16 cellular contexts compared by ENCODE assay signal in genomic region chr19:48989701-48990291, GRCh38. TPM values are rescaled to one million over a fixed set of nuclear protein-coding genes. Genes with fewer than 3 reads are reported as not detected.
DNase-seq lines count a peak whose midpoint lies in the region; ATAC-seq, FAIRE-seq and TF ChIP-seq lines count a peak whose summit lies in the region.
"Had no signal": no experiment of that assay in that cellular context is flagged by ENCODE, and none has a peak within 500 bp of the region (broad histone marks: within the 10 kb centered on the region; RNA-seq: fewer than 3 reads in every experiment).

No MANE protein-coding gene starts in this region.

- intact Hi-C loops in Right ventricle myocardium superior (cut with DNase I) = no loop called here
- intact Hi-C loops in left cardiac atrium (cut with DNase I) = loop anchor here in 1 of 2 donors (10.0 kb wide), 1 partner anchor 85 kb away; the partner anchor contains the start of gene KCNA7

- H3K9me3 Mint-ChIP-seq in astrocyte (ENCODE audit: unreplicated experiment) = peaks cover 2% of the 10 kb centered on the region
- H3K9me3 Mint-ChIP-seq in memory B cell = no peaks in the 10 kb centered on the region
- no peaks in the 10 kb centered on the region for H3K9me3 Mint-ChIP-seq in type B pancreatic cell
- H3K9me3 Mint-ChIP-seq: activated CD4-positive, alpha-beta memory T cell treated with anti-CD3 and anti-CD28 coated beads, Interleukin-2, amount 10 ng/mL, durations not matched to agents 7 days and 5 days had no signal

- H3K27ac ChIP-seq in astrocyte (ENCODE audit: low read depth, low read length) = no peak overlapping the region
- H3K27ac ChIP-seq: HL-60 had no signal

- in situ Hi-C loops in KBM-7 (cut with MboI; ENCODE audit: low pct_unique_long_range_greater_than_20kb, low sequenced_read_pairs) = no loop called here

- H3K4me3 ChIP-seq in astrocyte (ENCODE audit: insufficient read depth, low read depth, low read length) = no peak overlapping the region

- H3K4me3 Mint-ChIP-seq in astrocyte (ENCODE audit: unreplicated experiment) = peak overlapping the region; percentile 79
- no peak overlapping the region for H3K4me3 Mint-ChIP-seq in memory B cell
- H3K4me3 Mint-ChIP-seq in type B pancreatic cell = peak overlapping the region; percentile 47
- H3K4me3 Mint-ChIP-seq: activated CD4-positive, alpha-beta memory T cell treated with anti-CD3 and anti-CD28 coated beads, Interleukin-2, amount 10 ng/mL, durations not matched to agents 7 days and 5 days had no signal

- H3K27me3 ChIP-seq in astrocyte (ENCODE audit: insufficient read depth, low read length) = no peaks in the 10 kb centered on the region

- peaks cover 27% of the 10 kb centered on the region for H4K20me1 ChIP-seq in astrocyte (ENCODE audit: insufficient read depth, low read length)

- H3K9me3 ChIP-seq in astrocyte (ENCODE audit: insufficient read depth, low read depth, low read length) = no peaks in the 10 kb centered on the region

- DNase-seq in Right ventricle myocardium superior (peak; percentile 62), left cardiac atrium (no peak), astrocyte (ENCODE audit: low read depth) (no peak), memory B cell (ENCODE audit: low spot score in 2 of 2) (no peak), type B pancreatic cell (ENCODE audit: extremely low spot score, unreplicated experiment) (no peak), KBM-7 (no peak), GM19240 (ENCODE audit: insufficient read length, low spot score) (no peak)
- no peak for DNase-seq in activated T-cell treated with anti-CD3 and anti-CD28 coated beads, Interleukin-2, amount 50 U/mL, for 48 hours
- DNase-seq: activated CD4-positive, alpha-beta memory T cell treated with anti-CD3 and anti-CD28 coated beads, Interleukin-2, amount 10 ng/mL, durations not matched to agents 7 days and 5 days; dermis blood vessel endothelial cell; GOT3; Karpas-422; NCI-H187 treated with DMSO at 0.1 percent for 48 hours; NCI-H69 had no signal

- FAIRE-seq in astrocyte (lab: Jason Lieb, UNC) = no peak

- H2AFZ ChIP-seq in astrocyte (ENCODE audit: low read depth, low read length) = no peak overlapping the region

- no peaks in the 10 kb centered on the region for H3K27me3 Mint-ChIP-seq in astrocyte (ENCODE audit: low read depth, unreplicated experiment)
- H3K27me3 Mint-ChIP-seq in memory B cell = no peaks in the 10 kb centered on the region
- H3K27me3 Mint-ChIP-seq in type B pancreatic cell = no peaks in the 10 kb centered on the region
- H3K27me3 Mint-ChIP-seq: activated CD4-positive, alpha-beta memory T cell treated with anti-CD3 and anti-CD28 coated beads, Interleukin-2, amount 10 ng/mL, durations not matched to agents 7 days and 5 days had no signal

- H3K27ac Mint-ChIP-seq in astrocyte (ENCODE audit: unreplicated experiment) (no peak overlapping the region), memory B cell (peak overlapping the region; percentile 32), type B pancreatic cell (peak overlapping the region; percentile 77)
- H3K27ac Mint-ChIP-seq: activated CD4-positive, alpha-beta memory T cell treated with anti-CD3 and anti-CD28 coated beads, Interleukin-2, amount 10 ng/mL, durations not matched to agents 7 days and 5 days had no signal

- H3K79me2 ChIP-seq in astrocyte (ENCODE audit: insufficient read depth, low read length) = peaks cover 43% of the 10 kb centered on the region

- peak overlapping the region; percentile 28 for H3K4me2 ChIP-seq in astrocyte (ENCODE audit: low read length)

- H3K36me3 Mint-ChIP-seq in astrocyte (ENCODE audit: low read depth, unreplicated experiment) (peaks cover 15% of the 10 kb centered on the region), memory B cell (peaks cover 16% of the 10 kb centered on the region), type B pancreatic cell (peaks cover 23% of the 10 kb centered on the region)

- no peak for TF ChIP-seq CTCF in astrocyte (IDR thresholded peaks at IDR 0.05; ENCODE audit: insufficient read depth, low read depth, low read length)
- no peak for TF ChIP-seq CTCF in type B pancreatic cell (conservative IDR thresholded peaks at IDR 0.05)

- peaks cover 9% of the 10 kb centered on the region for H3K36me3 ChIP-seq in astrocyte (ENCODE audit: insufficient read depth, low read length)

- ATAC-seq in Right ventricle myocardium superior (ENCODE audit: poor library complexity) (peak; percentile 2), left cardiac atrium (no peak), memory B cell (ENCODE audit: low read depth) (no peak)

- H3K4me1 ChIP-seq in astrocyte (ENCODE audit: insufficient read depth, low read length) = peaks cover 20% of the 10 kb centered on the region

- no peak overlapping the region for H3K9ac ChIP-seq in astrocyte (ENCODE audit: low read length)

- H3K4me1 Mint-ChIP-seq in astrocyte (ENCODE audit: low read depth, unreplicated experiment) = peaks cover 18% of the 10 kb centered on the region
- peaks cover 37% of the 10 kb centered on the region for H3K4me1 Mint-ChIP-seq in memory B cell
- H3K4me1 Mint-ChIP-seq in type B pancreatic cell (ENCODE audit: unreplicated experiment) = peaks cover 20% of the 10 kb centered on the region

RNA-seq across cellular contexts. Expression of gene GYS1, which starts 3.3 kb away (rescaled TPM):
- total RNA-seq in Right ventricle myocardium superior (100 TPM), left cardiac atrium (10 to 100 TPM; 66.4 to 95.7 TPM), astrocyte (86.0 and 86.8 TPM in 2 replicates), type B pancreatic cell (ENCODE audit: low replicate concordance) (62.1 and 64.8 TPM in 2 replicates)

RNA-seq across cellular contexts. Expression of gene RUVBL2, which starts 3.9 kb away (rescaled TPM):
- total RNA-seq in Right ventricle myocardium superior (41.7 TPM), left cardiac atrium (10 to 100 TPM; 39.3 to 50.0 TPM), astrocyte (105 and 106 TPM in 2 replicates), type B pancreatic cell (ENCODE audit: low replicate concordance) (72.6 and 99.5 TPM in 2 replicates)

RNA-seq across cellular contexts. Expression of gene FTL, which starts 24.7 kb away (rescaled TPM):
- total RNA-seq in Right ventricle myocardium superior (748 TPM), left cardiac atrium (1,000 to 10,000 TPM; 1,813 to 2,086 TPM), astrocyte (3,402 and 4,020 TPM in 2 replicates), type B pancreatic cell (ENCODE audit: low replicate concordance) (1,657 and 2,039 TPM in 2 replicates)

RNA-seq across cellular contexts. Expression of gene LHB, which starts 27.1 kb away (rescaled TPM):
- not detected for total RNA-seq in Right ventricle myocardium superior
- total RNA-seq in left cardiac atrium = under 1 TPM in 1 of 2 donors, not detected in 1; 0.55 TPM
- total RNA-seq in astrocyte = 0.48 TPM in 1 of 2 replicates, not detected in the other
- not detected in 2 replicates for total RNA-seq in type B pancreatic cell (ENCODE audit: low replicate concordance)
- total RNA-seq: dermis blood vessel endothelial cell, RPMI7951 had no signal

RNA-seq across cellular contexts. Expression of gene CGB3, which starts 34.3 kb away (rescaled TPM):
- total RNA-seq in Right ventricle myocardium superior (not detected), left cardiac atrium (not detected), astrocyte (3.6 and 4.5 TPM in 2 replicates), type B pancreatic cell (ENCODE audit: low replicate concordance) (6.1 TPM in 1 of 2 replicates, not detected in the other)
- total RNA-seq: activated CD4-positive, alpha-beta memory T cell treated with anti-CD3 and anti-CD28 coated beads, Interleukin-2, amount 10 ng/mL, durations not matched to agents 7 days and 5 days; dermis blood vessel endothelial cell; RPMI7951 had no signal
